In genomic region chr5:133904641-133905040, GRCh38 we compare ENCODE assay signal across 26 cellular contexts.
"Had no signal": no experiment of that assay in that cellular context is flagged by ENCODE, and none has a peak within 500 bp of the region (broad histone marks: within the 10 kb centered on the region; RNA-seq: fewer than 3 reads in every experiment).

No MANE protein-coding gene starts in this region.

- H3K9me3 ChIP-seq: adrenal gland, body of pancreas, esophagus squamous epithelium, gastroesophageal sphincter had no signal

- H3K4me3 ChIP-seq: adrenal gland, body of pancreas, esophagus squamous epithelium, gastroesophageal sphincter had no signal

- DNase-seq: activated CD4-positive, alpha-beta memory T cell treated with anti-CD3 and anti-CD28 coated beads for 36 hours; activated CD4-positive, alpha-beta T cell treated with anti-CD3 and anti-CD28 coated beads for 36 hours; activated CD4-positive, alpha-beta T cell treated with anti-CD3 and anti-CD28 coated beads, Interleukin-2, amount 10 ng/mL, durations not matched to agents 24 days and 14 days; activated CD4-positive, CD25-positive, alpha-beta regulatory T cell; activated CD4-positive, CD25-positive, alpha-beta regulatory T cell treated with anti-CD3 and anti-CD28 coated beads, Interleukin-2, amount 50 U/mL, for 72 hours; activated CD8-positive, alpha-beta memory T cell treated with anti-CD3 and anti-CD28 coated beads, Interleukin-2, amount 10 ng/mL, durations not matched to agents 7 days and 5 days; activated CD8-positive, alpha-beta memory T cell treated with anti-CD3 and anti-CD28 coated beads, Interleukin-2, amount 50 U/mL, for 4 hours; activated CD8-positive, alpha-beta T cell treated with anti-CD3 and anti-CD28 coated beads, Interleukin-2, amount 10 ng/mL, durations not matched to agents 7 days and 5 days; activated gamma-delta T cell; activated naive CD4-positive, alpha-beta T cell; activated naive CD4-positive, alpha-beta T cell treated with anti-CD3 and anti-CD28 coated beads, Interleukin-2, amount 50 U/mL, for 16 hours; activated naive CD8-positive, alpha-beta T cell treated with anti-CD3 and anti-CD28 coated beads for 36 hours; activated naive CD8-positive, alpha-beta T cell treated with anti-CD3 and anti-CD28 coated beads, Interleukin-2, amount 50 U/mL, for 24 hours; activated T-cell treated with anti-CD3 and anti-CD28 coated beads, Interleukin-2, amount 50 U/mL, for 1 hour; activated T-cell treated with anti-CD3 and anti-CD28 coated beads, Interleukin-2, amount 50 U/mL, for 48 hours; aorta; body of pancreas; cortex of kidney; dermis blood vessel endothelial cell; effector CD8-positive, alpha-beta T cell; esophagus squamous epithelium; foreskin melanocyte; T-helper 2 cell had no signal

- H3K27me3 ChIP-seq: adrenal gland, body of pancreas, gastroesophageal sphincter had no signal

- H3K36me3 ChIP-seq: adrenal gland, esophagus squamous epithelium, gastroesophageal sphincter had no signal

- H3K27ac ChIP-seq: body of pancreas, epithelial cell of prostate, esophagus squamous epithelium, gastroesophageal sphincter had no signal

- H3K4me1 ChIP-seq: adrenal gland, body of pancreas, esophagus squamous epithelium, gastroesophageal sphincter had no signal
